ENCODE assay signal across 8 cellular contexts in genomic region chr5:93620487-93621339, GRCh38. TPM values are rescaled to one million over a fixed set of nuclear protein-coding genes. Genes with fewer than 3 reads are reported as not detected.
DNase-seq lines count a peak whose midpoint lies in the region; ATAC-seq and TF ChIP-seq lines count a peak whose summit lies in the region.

No MANE protein-coding gene starts in this region.

- POLR2A ChIA-PET in IMR-90 (lab: Charles Lee; ENCODE audit: unreplicated experiment): interaction anchor here (1.0 kb wide), 2 partner anchors 16 to 32 kb away, joined by 3 read pairs; no protein-coding TSS in a partner anchor

- peak overlapping the region in 1 of 2 experiments; percentile 73; a peak in 1 of 4 replicates for H4K8ac ChIP-seq in IMR-90 (ENCODE audit: low read depth in 2 of 2, low read length in 2 of 2)

- peaks cover 6% of the 10 kb centered on the region for H3K27me3 Mint-ChIP-seq in neural progenitor cell (ENCODE audit: insufficient read depth, low read depth)

- H3K56ac ChIP-seq in IMR-90 (ENCODE audit: extremely low read depth, insufficient read depth, low read length): peak overlapping the region; percentile 64; the same call in 1 of the 2 replicates

- intact Hi-C loops in IMR-90 (cut with micrococcal nuclease): loop anchor here (5.0 kb wide), 2 partner anchors 57 to 102 kb away; no protein-coding TSS in a partner anchor

- peak overlapping the region; percentile 88; the same call in 1 of the 2 replicates for H2BK120ac ChIP-seq in IMR-90 (ENCODE audit: low read depth, low read length)

- H3K36me3 Mint-ChIP-seq in neural progenitor cell: no peaks in the 10 kb centered on the region

- peak; percentile 41 for TF ChIP-seq RAD21 in IMR-90 (IDR thresholded peaks at IDR 0.05; ENCODE audit: low read length)

- 0% methylated on average over 28 of the region's 76 CpGs; no CpG with 5 or more reads in 1 of the 2 experiments for WGBS in IMR-90 (ENCODE audit: extremely low coverage in 2 of 2, insufficient read length in 1 of 2), 2 experiments
- WGBS in urinary bladder: under 1% methylated on average over 76 of the region's 76 CpGs

- H2BK5ac ChIP-seq in IMR-90 (ENCODE audit: low read depth, low read length, poor library complexity, severe bottlenecking): peak overlapping the region; percentile 85

- BruUV-seq in IMR-90 (replicated peaks; lab: Mats Ljungman, UMichigan): no TSS peak

- in situ Hi-C loops in IMR-90 (cut with MboI; ENCODE audit: low sequenced_read_pairs): no loop called here

- H3K27ac ChIP-seq in IMR-90 (ENCODE audit: insufficient read depth, low read length) (peak overlapping the region; percentile 87), neural progenitor cell (no peak overlapping the region), urinary bladder (ENCODE audit: low read depth) (peak overlapping the region; percentile 77)

- H3K23ac ChIP-seq in IMR-90 (ENCODE audit: low read depth, low read length): peak overlapping the region; percentile 57; the same call in 1 of the 2 replicates

- DNase-seq in EL (peak; percentile 76), IMR-90 (peak; percentile 68), foreskin melanocyte (peak; percentile 77), neural progenitor cell (ENCODE audit: low spot score) (peak; percentile 94)
- peak; percentile 28 for DNase-seq in activated gamma-delta T cell treated with anti-CD3 and anti-CD28 coated beads, Interleukin-2, amount 50 U/mL, for 16 hours (ENCODE audit: low read depth)

- ATAC-seq in GM21786 (IDR thresholded peaks at IDR 0.05; ENCODE audit: unreplicated experiment) (peak; percentile 98), IMR-90 (ENCODE audit: low read depth) (peak; percentile 83)

- H3K27me3 ChIP-seq in IMR-90 (ENCODE audit: control insufficient read depth, insufficient read depth, low read length) (no peaks in the 10 kb centered on the region), neural progenitor cell (peaks cover 89% of the 10 kb centered on the region)

- H3K4me1 Mint-ChIP-seq in neural progenitor cell: peaks cover 60% of the 10 kb centered on the region

- peak overlapping the region; percentile 99 for H2AFZ ChIP-seq in IMR-90 (replicated peaks; ENCODE audit: low read length, poor library complexity)
- peak overlapping the region; percentile 85 for H2AFZ ChIP-seq in neural progenitor cell (replicated peaks)

- peak overlapping the region; percentile 74 for H3K4ac ChIP-seq in IMR-90 (ENCODE audit: low read depth, low read length)

- peak overlapping the region; percentile 95 for H3K4me2 ChIP-seq in IMR-90 (ENCODE audit: low read depth, low read length)
- H3K4me2 ChIP-seq in neural progenitor cell: peak overlapping the region; percentile 95

- H2AK5ac ChIP-seq in IMR-90 (ENCODE audit: low read depth, low read length): no peak overlapping the region

- H4K5ac ChIP-seq in IMR-90 (ENCODE audit: low read depth, low read length): no peak overlapping the region

- CTCF ChIA-PET in IMR-90 (lab: Yijun Ruan, JAX): interaction anchor here (0.9 to 3.1 kb wide), 3 partner anchors 13 to 180 kb away, joined by 3 to 11 read pairs (median 4); no protein-coding TSS in a partner anchor

- H3K9ac ChIP-seq in IMR-90 (ENCODE audit: low read depth, low read length): peak overlapping the region; percentile 78
- no peak overlapping the region for H3K9ac ChIP-seq in neural progenitor cell

- peak overlapping the region; percentile 95 for H3K27ac Mint-ChIP-seq in neural progenitor cell

- H3K79me1 ChIP-seq in IMR-90 (ENCODE audit: low read depth in 1 of 2, low read length in 2 of 2): no peaks in the 10 kb centered on the region

- H3K4me3 Mint-ChIP-seq in neural progenitor cell: peak overlapping the region; percentile 97

- peak; percentile 21; the same call in 1 of the 2 replicates for TF ChIP-seq CTCF in IMR-90 (conservative IDR thresholded peaks at IDR 0.05; ENCODE audit: low read depth, low read length)
- peak; percentile 14 for TF ChIP-seq CTCF in neural progenitor cell (IDR thresholded peaks at IDR 0.05)

- H3K18ac ChIP-seq in IMR-90 (ENCODE audit: low read depth, low read length): peak overlapping the region; percentile 69; the same call in 1 of the 2 replicates

- peak overlapping the region; percentile 75 for H4K91ac ChIP-seq in IMR-90 (ENCODE audit: insufficient read depth, low read depth, low read length)

- H3K79me2 ChIP-seq in neural progenitor cell (ENCODE audit: low read depth): no peaks in the 10 kb centered on the region

- H2BK20ac ChIP-seq in IMR-90 (ENCODE audit: low read depth, low read length): no peak overlapping the region

- no peaks in the 10 kb centered on the region for H3K9me1 ChIP-seq in IMR-90 (ENCODE audit: insufficient read depth, low read length)

- no peak overlapping the region; the same call in 2 of the 3 replicates for H2BK15ac ChIP-seq in IMR-90 (ENCODE audit: low read depth, low read length)

- peak; percentile 29; the same call in 1 of the 2 replicates for TF ChIP-seq POLR2A in IMR-90 (IDR thresholded peaks at IDR 0.05; ENCODE audit: low read depth, low read length)

- peak overlapping the region; percentile 4 for H2AK9ac ChIP-seq in IMR-90 (replicated peaks; ENCODE audit: low read depth, low read length, poor library complexity)

- H4K20me1 ChIP-seq in IMR-90 (ENCODE audit: insufficient read depth, low read length): no peaks in the 10 kb centered on the region
- peaks cover 30% of the 10 kb centered on the region for H4K20me1 ChIP-seq in neural progenitor cell (ENCODE audit: low read depth)

- no peaks in the 10 kb centered on the region for H3K9me3 ChIP-seq in IMR-90 (ENCODE audit: control insufficient read depth, insufficient read depth, low read length)
- H3K9me3 ChIP-seq in neural progenitor cell (ENCODE audit: low read depth): no peaks in the 10 kb centered on the region

- H3K4me3 ChIP-seq in IMR-90 (ENCODE audit: insufficient read depth, low read depth, low read length): peak overlapping the region; percentile 87
- H3K4me3 ChIP-seq in neural progenitor cell: peak overlapping the region; percentile 76
- peak overlapping the region; percentile 63 for H3K4me3 ChIP-seq in urinary bladder (ENCODE audit: low read depth, low read length)

- no peaks in the 10 kb centered on the region for H3K9me3 Mint-ChIP-seq in neural progenitor cell

- dilution Hi-C loops in IMR-90 (cut with HindIII; ENCODE audit: low sequenced_read_pairs, unreplicated experiment): no loop called here

- peak overlapping the region; percentile 75; the same call in 1 of the 2 replicates for H3K14ac ChIP-seq in IMR-90 (replicated peaks; ENCODE audit: low read depth, low read length)

- H3K36me3 ChIP-seq in IMR-90 (ENCODE audit: control insufficient read depth, insufficient read depth, low read length) (no peaks in the 10 kb centered on the region), neural progenitor cell (no peaks in the 10 kb centered on the region), urinary bladder (ENCODE audit: insufficient read depth) (no peaks in the 10 kb centered on the region)

- peaks cover 37% of the 10 kb centered on the region for H3F3A ChIP-seq in neural progenitor cell (ENCODE audit: low read depth)

- H3K4me1 ChIP-seq in IMR-90 (ENCODE audit: control insufficient read depth, insufficient read depth, low read length) (no peaks in the 10 kb centered on the region), neural progenitor cell (peaks cover 17% of the 10 kb centered on the region), urinary bladder (ENCODE audit: insufficient read depth) (no peaks in the 10 kb centered on the region)

TF ChIP-seq in IMR-90, 13 proteins besides CTCF, POLR2A, EP300 and RAD21:
- TF ChIP-seq MXI1 (IDR thresholded peaks at IDR 0.05; ENCODE audit: borderline replicate concordance, low read depth, low read length): peak; percentile 67; the same call in 1 of the 2 replicates
- TF ChIP-seq FOS (IDR thresholded peaks at IDR 0.05; ENCODE audit: low read depth, low read length): no peak

TF ChIP-seq in PFSK-1, 5 proteins besides CTCF, POLR2A, EP300 and RAD21 (continues in another document):
- TF ChIP-seq TAF1 (IDR thresholded peaks at IDR 0.05; ENCODE audit: borderline replicate concordance, insufficient read depth, low read length) (no peak), FOXP2 (optimal IDR thresholded peaks at IDR 0.05; ENCODE audit: borderline replicate concordance, extremely low read depth, extremely low read length, insufficient read depth) (peak; percentile 23), SIN3A (IDR thresholded peaks at IDR 0.05; ENCODE audit: borderline replicate concordance, insufficient read depth, low read length) (no peak; the same call in 1 of the 2 replicates)

RNA-seq across cellular contexts. Expression of gene NR2F1, which starts 37.7 kb away (rescaled TPM):
- total RNA-seq in IMR-90 (2012; rRNA removed) (18.1 and 19.0 TPM in 2 replicates), neural progenitor cell (ENCODE audit: low replicate concordance) (9.1 and 21.1 TPM in 2 replicates), urinary bladder (64.8 TPM)
- polyA plus RNA-seq in IMR-90 (2012; rRNA removed) (160 and 175 TPM in 2 replicates), urinary bladder (149 TPM)
- 80.6 and 211 TPM in 2 replicates for polyA plus RNA-seq in IMR-90 (2012; cell fraction: cytosol; rRNA removed)
- polyA plus RNA-seq in IMR-90 (2012; cell fraction: nucleus; rRNA removed; ENCODE audit: low replicate concordance): 153 and 546 TPM in 2 replicates
- 59.7 TPM for polyA plus RNA-seq in PFSK-1 (2012; ENCODE audit: insufficient read length, low read depth)

RNA-seq across cellular contexts. Expression of gene NR2F1-AS1, which starts 39.7 kb away (rescaled TPM):
- total RNA-seq in IMR-90 (2012; rRNA removed) (12.5 and 17.8 TPM in 2 replicates), neural progenitor cell (ENCODE audit: low replicate concordance) (8.3 and 9.3 TPM in 2 replicates), urinary bladder (61.4 TPM)
- polyA plus RNA-seq in IMR-90 (2012; rRNA removed) (12.1 and 12.8 TPM in 2 replicates), urinary bladder (25.9 TPM)
- polyA plus RNA-seq in IMR-90 (2012; cell fraction: cytosol; rRNA removed): 3.6 and 4.5 TPM in 2 replicates
- 7.6 and 30.6 TPM in 2 replicates for polyA plus RNA-seq in IMR-90 (2012; cell fraction: nucleus; rRNA removed; ENCODE audit: low replicate concordance)
- polyA plus RNA-seq in PFSK-1 (2012; ENCODE audit: insufficient read length, low read depth): 3.1 TPM

Comparison
In these comparisons a context has a peak if more than half of its experiments do, and no peak if none do; other contexts are left out.
1. DNase-seq: peak in every context shown above with its lines; median percentile 94 in neural progenitor cell; 77 in foreskin melanocyte; 76 in EL; 68 in IMR-90; 28 in activated gamma-delta T cell treated with anti-CD3 and anti-CD28 coated beads, Interleukin-2, amount 50 U/mL, for 16 hours.